In genomic region chr1:59389847-59390246, GRCh38 we compare ENCODE assay signal across 7 cellular contexts.
"Had no signal": no experiment of that assay in that cellular context is flagged by ENCODE, and none has a peak within 500 bp of the region (broad histone marks: within the 10 kb centered on the region; RNA-seq: fewer than 3 reads in every experiment).

No MANE protein-coding gene starts in this region.

- H3K27ac Mint-ChIP-seq: HFFc6 had no signal

- H3K4me3 Mint-ChIP-seq: HFFc6 had no signal

- DNase-seq: GM23248, GOT3, H7, HFFc6, IMR-90 had no signal

- ATAC-seq: HCT116, K562 had no signal

- H3K9me3 Mint-ChIP-seq: HFFc6 had no signal
